ENCODE assay signal across 11 cellular contexts in the genomic region with DNA sequence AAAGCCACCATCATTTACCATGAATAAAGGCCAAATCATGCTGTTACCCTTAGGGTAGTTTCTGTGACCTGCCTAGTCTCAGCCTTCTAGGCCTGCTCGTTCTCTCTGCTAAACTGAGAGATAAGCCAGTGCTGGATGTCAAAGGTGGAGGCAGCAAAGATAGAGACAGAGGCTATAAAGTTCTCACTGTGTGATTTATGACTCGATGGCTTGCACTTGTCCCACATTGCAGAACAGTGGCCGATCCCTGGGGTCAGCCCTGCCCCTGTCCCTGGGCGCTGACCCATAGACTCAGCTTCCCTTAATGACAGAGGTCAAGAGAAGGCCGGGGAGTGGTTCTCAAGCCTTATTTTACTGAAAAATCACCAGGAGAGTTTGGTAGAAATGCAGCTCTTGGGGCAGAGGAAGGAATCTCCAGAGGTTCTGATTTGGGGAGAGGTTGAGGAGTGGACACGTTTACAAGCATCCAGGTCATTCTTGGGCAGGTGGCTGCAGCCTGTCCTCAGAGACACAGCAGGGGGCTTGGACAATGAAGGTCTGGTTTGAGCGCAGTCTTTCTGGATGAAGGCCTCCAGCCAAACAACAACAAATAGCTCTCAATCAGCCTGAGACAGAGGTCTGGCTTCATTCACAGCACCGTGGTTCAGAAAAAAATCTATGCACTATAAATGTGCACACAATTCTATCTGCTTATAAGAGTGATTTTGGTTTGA.
"Had no signal": no experiment of that assay in that cellular context is flagged by ENCODE, and none has a peak within 500 bp of the region (broad histone marks: within the 10 kb centered on the region; RNA-seq: fewer than 3 reads in every experiment).

No MANE protein-coding gene starts in this region.

- H3K4me1 Mint-ChIP-seq: activated T-helper 17 cell treated with anti-CD3 and anti-CD28 coated beads, Interleukin-2, amount 50 U/mL, for 72 hours; immature natural killer cell; WTC11 had no signal

- DNase-seq: activated CD4-positive, alpha-beta T cell treated with anti-CD3 and anti-CD28 coated beads for 48 hours; activated naive CD4-positive, alpha-beta T cell treated with anti-CD3 and anti-CD28 coated beads for 36 hours; glutamatergic neuron; immature natural killer cell; left colon; upper lobe of left lung had no signal

- H3K27me3 ChIP-seq: upper lobe of left lung had no signal

- H3K4me3 Mint-ChIP-seq: activated naive CD4-positive, alpha-beta T cell treated with anti-CD3 and anti-CD28 coated beads for 36 hours; activated T-helper 17 cell treated with anti-CD3 and anti-CD28 coated beads, Interleukin-2, amount 50 U/mL, for 72 hours; immature natural killer cell; T-helper 1 cell treated with Interleukin-12 subunit alpha and Interleukin-12 subunit beta and Interleukin-4 antibody, amounts not matched to agents 30 μg/mL and 1 μg/mL, for 36 hours; WTC11 had no signal

- H3K27ac ChIP-seq: upper lobe of left lung had no signal

- ATAC-seq: activated T-helper 17 cell treated with anti-CD3 and anti-CD28 coated beads, Interleukin-2, amount 50 U/mL, for 72 hours; left colon; SK-N-SH treated with all-trans-retinoic acid at 6 μM for 48 hours; WTC11 had no signal

- H3K9me3 Mint-ChIP-seq: activated naive CD4-positive, alpha-beta T cell treated with anti-CD3 and anti-CD28 coated beads for 36 hours; activated T-helper 17 cell treated with anti-CD3 and anti-CD28 coated beads, Interleukin-2, amount 50 U/mL, for 72 hours; immature natural killer cell; T-helper 1 cell treated with Interleukin-12 subunit alpha and Interleukin-12 subunit beta and Interleukin-4 antibody, amounts not matched to agents 30 μg/mL and 1 μg/mL, for 36 hours; WTC11 had no signal

- H3K27ac Mint-ChIP-seq: activated naive CD4-positive, alpha-beta T cell treated with anti-CD3 and anti-CD28 coated beads for 36 hours; activated T-helper 17 cell treated with anti-CD3 and anti-CD28 coated beads, Interleukin-2, amount 50 U/mL, for 72 hours; immature natural killer cell; T-helper 1 cell treated with Interleukin-12 subunit alpha and Interleukin-12 subunit beta and Interleukin-4 antibody, amounts not matched to agents 30 μg/mL and 1 μg/mL, for 36 hours; WTC11 had no signal

- H3K36me3 ChIP-seq: upper lobe of left lung had no signal

- H3K36me3 Mint-ChIP-seq: immature natural killer cell, WTC11 had no signal

- H3K4me3 ChIP-seq: skin epidermis, upper lobe of left lung had no signal

- H3K9me3 ChIP-seq: upper lobe of left lung had no signal
